Comparison of ENCODE assay signal across 8 cellular contexts in genomic region chr1:12230549-12231275, GRCh38. TPM values are rescaled to one million over a fixed set of nuclear protein-coding genes. Genes with fewer than 3 reads are reported as not detected.
A peak's percentile ranks its signal among the peaks of the same experiment; 100 is the strongest.
DNase-seq lines count a peak whose midpoint lies in the region; ATAC-seq and TF ChIP-seq lines count a peak whose summit lies in the region.

No MANE protein-coding gene starts in this region.

- CTCF ChIA-PET in CD4-positive, alpha-beta memory T cell (lab: Charles Lee; ENCODE audit: partially characterized antibody): interaction anchor here (1.7 kb wide), 2 partner anchors 20 to 106 kb away, joined by 5 to 6 read pairs; no protein-coding TSS in a partner anchor

- H3K36me3 ChIP-seq in CD4-positive, alpha-beta memory T cell (ENCODE audit: insufficient read depth, low read length): peaks cover 11% of the 10 kb centered on the region
- H3K36me3 ChIP-seq in SJCRH30: peaks cover under 1% of the 10 kb centered on the region
- peaks cover 3 to 6% of the 10 kb centered on the region in 2 donors for H3K36me3 ChIP-seq in thyroid gland

- peak; percentile 17 for ATAC-seq in GM21723 (IDR thresholded peaks at IDR 0.05; ENCODE audit: unreplicated experiment)

- no peak for TF ChIP-seq CTCF in thyroid gland (IDR thresholded peaks at IDR 0.05)

- no peaks in the 10 kb centered on the region for H3K9me3 ChIP-seq in CD4-positive, alpha-beta memory T cell (ENCODE audit: control insufficient read depth in 1 of 2, low read length in 2 of 2)
- no peaks in the 10 kb centered on the region for H3K9me3 ChIP-seq in SJCRH30 (replicated peaks)
- no peaks in the 10 kb centered on the region for H3K9me3 ChIP-seq in thyroid gland

- peaks cover 15 to 29% (median 25%) of the 10 kb centered on the region in 4 donors for H3K4me1 Mint-ChIP-seq in CD4-positive, alpha-beta memory T cell

- peaks cover 5 to 12% of the 10 kb centered on the region in 2 donors for H3K36me3 Mint-ChIP-seq in CD4-positive, alpha-beta memory T cell

- H3K27me3 Mint-ChIP-seq in CD4-positive, alpha-beta memory T cell: no peaks in the 10 kb centered on the region

- peak overlapping the region; percentile 88 to 93 (median 91) for H3K4me3 Mint-ChIP-seq in CD4-positive, alpha-beta memory T cell

- POLR2A ChIA-PET in CD4-positive, alpha-beta memory T cell (lab: Charles Lee; ENCODE audit: partially characterized antibody): interaction anchor here (1.0 to 3.5 kb wide), 4 partner anchors 12 to 323 kb away, joined by 3 to 22 read pairs (median 4); no protein-coding TSS in a partner anchor

- H3K27me3 ChIP-seq in CD4-positive, alpha-beta memory T cell (ENCODE audit: insufficient read depth, low read length): no peaks in the 10 kb centered on the region
- H3K27me3 ChIP-seq in SJCRH30 (no peaks in the 10 kb centered on the region), thyroid gland (no peaks in the 10 kb centered on the region)

- peak overlapping the region in 6 of 7 donors; percentile 38 to 94 (median 92) for H3K27ac Mint-ChIP-seq in CD4-positive, alpha-beta memory T cell

- peak in 2 of 5 donors; percentile 11 to 46 for DNase-seq in CD4-positive, alpha-beta memory T cell
- DNase-seq in SJCRH30 (peak; percentile 24 to 34), ecto neural progenitor cell (ENCODE audit: low spot score) (peak; percentile 55), lung microvascular endothelial cell (ENCODE audit: low read depth in 2 of 2) (peak; percentile 48 to 51), thyroid gland (peak; percentile 97 to 98), NCI-H1048 (lab: John Stamatoyannopoulos, UW) (no peak)
- no peak for DNase-seq in NK-92 treated with Interleukin-12 subunit alpha and Interleukin-12 subunit beta, amount 100 ng/mL, for 24 hours (lab: John Stamatoyannopoulos, UW)

- no peaks in the 10 kb centered on the region for H3K9me3 Mint-ChIP-seq in CD4-positive, alpha-beta memory T cell

- peak overlapping the region; percentile 82 for H3K27ac ChIP-seq in CD4-positive, alpha-beta memory T cell (ENCODE audit: low read depth, low read length)
- H3K27ac ChIP-seq in SJCRH30 (no peak overlapping the region; the same call in 1 of the 2 replicates), thyroid gland (peak overlapping the region; percentile 70 to 98 (median 96))

- intact Hi-C loops in CD4-positive, alpha-beta memory T cell (cut with micrococcal nuclease): loop anchor here (1.0 kb wide), 2 partner anchors 211 to 387 kb away; partner anchors contain the start of gene MIIP
- intact Hi-C loops in thyroid gland (cut with DNase I): no loop called here

- peak in 1 of 2 donors; percentile 79 for TF ChIP-seq POLR2A in thyroid gland (IDR thresholded peaks at IDR 0.05)

- peak overlapping the region; percentile 86 to 90 for H3K4me3 ChIP-seq in CD4-positive, alpha-beta memory T cell (ENCODE audit: low read length in 2 of 2)
- H3K4me3 ChIP-seq in SJCRH30 (peak overlapping the region; percentile 92), thyroid gland (replicated peaks in 1 of 3) (peak overlapping the region; percentile 50 to 94 (median 71))

- peaks cover 52% of the 10 kb centered on the region for H3K4me1 ChIP-seq in CD4-positive, alpha-beta memory T cell (ENCODE audit: insufficient read depth, low read length)
- H3K4me1 ChIP-seq in SJCRH30: 0 out of 2 replicates have a peak, but pooled peaks cover 4% of the 10 kb centered on the region
- H3K4me1 ChIP-seq in thyroid gland: peaks cover 18 to 22% of the 10 kb centered on the region in 2 donors

- 0 to 1% methylated on average over 15 to 24 of the region's 36 CpGs for WGBS in thyroid gland, 2 donors

RNA-seq across cellular contexts. Expression of gene VPS13D, which starts 0.9 kb away (rescaled TPM):
- 10 to 100 TPM; 92.7 to 96.3 TPM for total RNA-seq in CD4-positive, alpha-beta memory T cell
- 10 to 100 TPM; 10.2 to 12.3 TPM for polyA plus RNA-seq in CD4-positive, alpha-beta memory T cell
- 32.4 and 33.1 TPM in 2 replicates for total RNA-seq in SJCRH30 (2014; rRNA removed; shearing (Covaris generic))
- total RNA-seq in lung microvascular endothelial cell: 20.9 and 28.8 TPM in 2 replicates
- 100 to 1,000 TPM; 137 to 238 (median 191) TPM for total RNA-seq in thyroid gland

Comparison
In these comparisons a context has a peak if more than half of its experiments do, and no peak if none do; other contexts are left out.
1. DNase-seq: peak in SJCRH30 (2 of 2), ecto neural progenitor cell (single experiment), lung microvascular endothelial cell (2 of 2) and thyroid gland (2 of 2); none in NCI-H1048 (single experiment) and NK-92 treated with Interleukin-12 subunit alpha and Interleukin-12 subunit beta, amount 100 ng/mL, for 24 hours (single experiment).
2. Peak in every context shown above with its lines, with median percentiles within 50 percentile points of each other: H3K4me3 ChIP-seq.